ENCODE assay signal across 8 cellular contexts in the genomic region with DNA sequence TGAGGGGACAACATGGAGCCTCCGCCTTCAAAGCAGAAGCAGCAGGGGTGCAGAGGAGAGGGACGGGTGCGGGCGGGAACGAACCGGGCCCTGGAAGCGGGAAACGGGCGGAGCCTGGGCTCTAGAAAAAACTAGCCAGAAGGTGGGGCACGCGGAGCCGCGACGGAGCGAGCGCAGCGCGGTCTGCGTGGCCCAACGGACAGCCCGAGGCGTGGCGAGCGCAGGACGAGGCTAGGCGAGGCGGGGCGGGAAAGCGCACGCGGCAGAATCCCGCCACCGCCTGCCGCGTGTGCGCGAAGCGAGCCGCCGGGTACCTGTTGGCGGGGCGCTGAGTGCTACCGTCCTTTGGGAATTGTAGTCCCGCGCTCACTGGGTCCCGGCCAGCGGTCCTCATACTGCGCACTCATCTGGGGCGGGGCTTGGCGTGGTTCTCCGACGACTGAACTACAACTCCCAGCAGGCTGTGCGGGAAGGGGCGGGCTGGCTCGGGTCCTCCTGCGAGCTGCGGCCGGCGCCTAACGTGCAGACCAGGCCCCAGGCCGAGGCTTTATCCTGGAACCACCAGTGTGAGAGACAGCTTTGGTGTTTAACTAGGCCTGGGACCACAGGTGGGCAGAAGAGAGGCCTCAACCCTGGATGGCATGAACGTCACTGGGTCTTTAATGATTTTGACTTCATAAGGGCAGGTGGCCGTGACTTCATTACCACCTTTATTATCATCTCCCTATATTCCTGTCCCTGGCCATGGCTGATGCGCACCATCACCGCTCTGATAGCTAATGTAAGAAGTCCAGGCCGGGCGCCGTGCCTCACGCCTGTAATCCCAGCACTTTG. TPM values are rescaled to one million over a fixed set of nuclear protein-coding genes. Genes with fewer than 3 reads are reported as not detected.
A peak's percentile ranks its signal among the peaks of the same experiment; 100 is the strongest.
DNase-seq lines count a peak whose midpoint lies in the region; ATAC-seq, FAIRE-seq and TF ChIP-seq lines count a peak whose summit lies in the region.

TSS of gene ATL3 (minus strand) at position 55 of the 834 bp plus-strand sequence. CDS start at position 14, 41 bp downstream.

- peaks cover 44% of the 10 kb centered on the region for H3K4me1 ChIP-seq in keratinocyte (ENCODE audit: control insufficient read depth, extremely low read depth, insufficient read depth, low read length)

- ATAC-seq in GM19035 (IDR thresholded peaks at IDR 0.05; ENCODE audit: unreplicated experiment) (peak; percentile 92), HG03342 (IDR thresholded peaks at IDR 0.05; ENCODE audit: unreplicated experiment) (peak; percentile 87)

- DNase-seq in AG09319 (ENCODE audit: extremely low read depth, low read depth) (peak; percentile 79), NCI-H345 treated with DMSO at 0.1 percent for 48 hours (lab: John Stamatoyannopoulos, UW; ENCODE audit: unreplicated experiment) (peak; percentile 63), cerebellar nuclear complex (lab: John Stamatoyannopoulos, UW) (peak; percentile 66 to 83), keratinocyte (ENCODE audit: low read depth, low spot score) (peak; percentile 70)
- peak; percentile 92 for DNase-seq in activated CD4-positive, alpha-beta T cell treated with anti-CD3 and anti-CD28 coated beads for 1 hour
- DNase-seq in stimulated activated CD4-positive, alpha-beta T cell treated with anti-CD3 and anti-CD28 coated beads, Interleukin-12 subunit alpha, Interleukin-12 subunit beta, amount 100 ng/mL, for 48 hours (ENCODE audit: low read depth in 2 of 3, low spot score in 1 of 3), result peak; percentile 87 to 92 (median 87)

- FAIRE-seq in keratinocyte (lab: Jason Lieb, UNC), result no peak

- H3K36me3 ChIP-seq in keratinocyte (ENCODE audit: control insufficient read depth in 2 of 2, extremely low read depth in 1 of 2, insufficient read depth in 2 of 2, low read length in 2 of 2), result no peaks in the 10 kb centered on the region

- H4K20me1 ChIP-seq in keratinocyte (ENCODE audit: control insufficient read depth, extremely low read depth, insufficient read depth, low read length), result no peaks in the 10 kb centered on the region

- no peaks in the 10 kb centered on the region for H3K27me3 ChIP-seq in keratinocyte (ENCODE audit: control insufficient read depth, extremely low read depth, insufficient read depth, low read length)

- dilution Hi-C loops in keratinocyte (cut with MboI; ENCODE audit: extremely low pct_ligation_motif_present, low sequenced_read_pairs), result no loop called here

- H3K9me1 ChIP-seq in keratinocyte (ENCODE audit: control insufficient read depth, extremely low read depth, insufficient read depth, low read length), result no peaks in the 10 kb centered on the region

- peak within 1 kb of the TSS; percentile 57 for H3K4me2 ChIP-seq in keratinocyte (ENCODE audit: control insufficient read depth, extremely low read depth, insufficient read depth, low read depth, low read length)

- peak within 1 kb of the TSS; percentile 71 for H3K9ac ChIP-seq in keratinocyte (ENCODE audit: control insufficient read depth, extremely low read depth, insufficient read depth, low read length)

- peak within 1 kb of the TSS; percentile 60 to 73 (median 61) for H3K4me3 ChIP-seq in keratinocyte (ENCODE audit: control insufficient read depth in 2 of 3, extremely low read depth in 1 of 3, insufficient read depth in 2 of 3, low read depth in 1 of 3, low read length in 3 of 3)

- peak; percentile 7 for TF ChIP-seq CTCF in AG09319 (IDR thresholded peaks at IDR 0.05; ENCODE audit: low read depth, low read length)
- TF ChIP-seq CTCF in keratinocyte (optimal IDR thresholded peaks at IDR 0.05 in 1 of 3, IDR thresholded peaks at IDR 0.05 in 1 of 3, conservative IDR thresholded peaks at IDR 0.05 in 1 of 3; ENCODE audit: extremely low read depth in 1 of 3, insufficient read depth in 2 of 3, low read length in 3 of 3), result peak in 2 of 3 experiments; percentile 16 to 24

- H3K27ac ChIP-seq in keratinocyte (ENCODE audit: control insufficient read depth, insufficient read depth, low read length), result peak within 1 kb of the TSS; percentile 70

- peak within 1 kb of the TSS; percentile 78 for H2AFZ ChIP-seq in keratinocyte (ENCODE audit: control insufficient read depth, low read length)

- peaks cover 28% of the 10 kb centered on the region for H3K79me2 ChIP-seq in keratinocyte (ENCODE audit: control insufficient read depth, insufficient read depth, low read length)

- no peaks in the 10 kb centered on the region for H3K9me3 ChIP-seq in keratinocyte (ENCODE audit: control insufficient read depth, low read depth, low read length)

RNA-seq across cellular contexts. Expression of gene ATL3, which starts in this region (rescaled TPM):
- 24.8 to 47.4 TPM (median 36.5 TPM) in 3 replicates for polyA plus RNA-seq in keratinocyte
- 20.9 TPM for polyA plus RNA-seq in keratinocyte (2011; ENCODE audit: low read depth)
- polyA plus RNA-seq in keratinocyte (2011; cell fraction: cytosol; rRNA removed), result 18.5 and 38.3 TPM in 2 replicates
- 40.1 and 46.8 TPM in 2 replicates for polyA plus RNA-seq in keratinocyte (2011; cell fraction: nucleus; rRNA removed)
- polyA plus RNA-seq in keratinocyte (2012; ENCODE audit: low replicate concordance), result 17.3 and 30.9 TPM in 2 replicates
- 32.8 to 79.4 TPM (median 61.4 TPM) in 3 replicates for polyA minus RNA-seq in keratinocyte
- 50.6 TPM for polyA minus RNA-seq in keratinocyte (2011; cell fraction: cytosol; rRNA and poly(A)+ RNA removed)
- polyA minus RNA-seq in keratinocyte (2011; cell fraction: nucleus; rRNA and poly(A)+ RNA removed), result 47.5 and 92.7 TPM in 2 replicates

Comparison
In these comparisons a context has a peak if more than half of its experiments do, and no peak if none do; other contexts are left out.
1. Peak in every context shown above with its lines: DNase-seq, ATAC-seq, H3K4me3 ChIP-seq and H3K27ac ChIP-seq.